Comparison of ENCODE assay signal across 8 cellular contexts in genomic region chr14:101235042-101235871, GRCh38.
DNase-seq lines count a peak whose midpoint lies in the region; ATAC-seq and TF ChIP-seq lines count a peak whose summit lies in the region.

No MANE protein-coding gene starts in this region.

- no peaks in the 10 kb centered on the region for H3K79me2 ChIP-seq in trophoblast cell (ENCODE audit: control insufficient read depth, insufficient read depth, low read length, poor library complexity)

- H2BK5ac ChIP-seq in trophoblast cell (ENCODE audit: low read depth, low read length, poor library complexity): no peak overlapping the region

- no peak overlapping the region for H4K91ac ChIP-seq in trophoblast cell (ENCODE audit: low read depth, low read length)

- H3K23ac ChIP-seq in trophoblast cell (ENCODE audit: low read length): no peak overlapping the region

- no peak overlapping the region for H3K9ac ChIP-seq in trophoblast cell (ENCODE audit: low read length)

- H3K79me1 ChIP-seq in trophoblast cell (ENCODE audit: low read length): no peaks in the 10 kb centered on the region

- no peak overlapping the region for H4K8ac ChIP-seq in trophoblast cell (ENCODE audit: low read depth, low read length)

- no peak for ATAC-seq in HG03039 (IDR thresholded peaks at IDR 0.05; ENCODE audit: unreplicated experiment)

- peak; percentile 50 for DNase-seq in NCI-H1436 (lab: John Stamatoyannopoulos, UW)
- no peak for DNase-seq in NCI-H1436 treated with DMSO at 0.1 percent for 48 hours (lab: John Stamatoyannopoulos, UW)
- DNase-seq in HuH-7.5 (ENCODE audit: low spot score): peak; percentile 71
- DNase-seq in UCSD-AML1 (lab: John Stamatoyannopoulos, UW; ENCODE audit: unreplicated experiment): peak; percentile 66
- peak; percentile 12 to 49 for DNase-seq in foreskin fibroblast
- DNase-seq in trophoblast cell: peak in 1 of 2 donors; percentile 68
- DNase-seq in cerebellar nuclear complex (lab: John Stamatoyannopoulos, UW): no peak

- no peak overlapping the region for H4K12ac ChIP-seq in trophoblast cell (ENCODE audit: low read depth, low read length)

- no peak overlapping the region for H2AK5ac ChIP-seq in trophoblast cell (ENCODE audit: low read length)

- no peak overlapping the region for H3K14ac ChIP-seq in trophoblast cell (ENCODE audit: low read length)

- peaks cover 2% of the 10 kb centered on the region for H3K9me3 ChIP-seq in trophoblast cell (ENCODE audit: insufficient read depth, low read depth, low read length)

- no peak overlapping the region for H3K27ac ChIP-seq in trophoblast cell (ENCODE audit: low read depth, low read length)

- no CpG with 5 or more reads among the region's 21 CpGs for WGBS in trophoblast cell (ENCODE audit: extremely low coverage, insufficient coverage, insufficient read length)

- no peaks in the 10 kb centered on the region for H3K27me3 ChIP-seq in trophoblast cell (ENCODE audit: insufficient read depth, low read length)

- H2BK120ac ChIP-seq in trophoblast cell (ENCODE audit: insufficient read depth, low read length, poor library complexity): no peak overlapping the region

- H2BK12ac ChIP-seq in trophoblast cell (ENCODE audit: low read length): peak overlapping the region; percentile 29

- H3K4me3 ChIP-seq in foreskin fibroblast (ENCODE audit: low read depth in 1 of 2, low read length in 2 of 2): no peak overlapping the region
- H3K4me3 ChIP-seq in trophoblast cell (ENCODE audit: low read depth, low read length): no peak overlapping the region

- H2AFZ ChIP-seq in trophoblast cell (ENCODE audit: insufficient read depth, low read length, poor library complexity): no peak overlapping the region

- H3K4me1 ChIP-seq in trophoblast cell (ENCODE audit: control insufficient read depth in 1 of 2, insufficient read depth in 2 of 2, low read length in 2 of 2): peaks cover 0 to 4% of the 10 kb centered on the region in 2 experiments

- H3K18ac ChIP-seq in trophoblast cell (ENCODE audit: low read length): no peak overlapping the region

- H3K4me2 ChIP-seq in trophoblast cell (ENCODE audit: low read length): no peak overlapping the region

- no peaks in the 10 kb centered on the region for H3K36me3 ChIP-seq in trophoblast cell (ENCODE audit: control insufficient read depth in 1 of 2, insufficient read depth in 2 of 2, low read length in 2 of 2)

- peak; percentile 58 for TF ChIP-seq CTCF in foreskin fibroblast (IDR thresholded peaks at IDR 0.05; ENCODE audit: low read depth, low read length)

- no peak overlapping the region for H3K4ac ChIP-seq in trophoblast cell (ENCODE audit: low read depth, low read length)

Comparison
In these comparisons a context has a peak if more than half of its experiments do, and no peak if none do; other contexts are left out.
1. DNase-seq: peak in NCI-H1436 (single experiment), HuH-7.5 (single experiment), UCSD-AML1 (single experiment) and foreskin fibroblast (2 of 2); none in NCI-H1436 treated with DMSO at 0.1 percent for 48 hours (single experiment) and cerebellar nuclear complex (0 of 2).